Comparison of ENCODE assay signal across 20 cellular contexts in the genomic region with DNA sequence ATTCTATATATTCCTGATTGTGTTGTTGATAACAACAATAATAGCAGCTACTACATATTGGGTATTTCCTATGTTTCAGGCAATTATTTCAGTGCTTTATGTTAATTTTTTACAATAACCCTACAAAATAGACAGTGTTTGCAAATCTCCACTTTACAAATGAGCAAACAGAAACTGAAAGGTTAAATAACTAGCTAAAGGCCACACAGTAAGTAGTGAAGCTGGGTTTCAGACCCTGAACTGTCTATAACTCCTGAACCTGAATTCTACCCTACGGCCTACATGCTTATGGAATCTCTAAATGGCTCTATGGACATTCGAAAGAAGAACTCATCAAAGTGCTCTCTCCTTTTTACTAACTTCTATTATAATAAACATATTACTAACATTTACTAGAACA.
DNase-seq lines count a peak whose midpoint lies in the region; ATAC-seq and TF ChIP-seq lines count a peak whose summit lies in the region.
"Had no signal": no experiment of that assay in that cellular context is flagged by ENCODE, and none has a peak within 500 bp of the region (broad histone marks: within the 10 kb centered on the region; RNA-seq: fewer than 3 reads in every experiment).

No MANE protein-coding gene starts in this region.

- peak; percentile 65 for ATAC-seq in GM18519 (IDR thresholded peaks at IDR 0.05; ENCODE audit: low FRiP score, unreplicated experiment)
- peak; percentile 61 for ATAC-seq in GM21367 (IDR thresholded peaks at IDR 0.05; ENCODE audit: unreplicated experiment)
- ATAC-seq in HG02870 (IDR thresholded peaks at IDR 0.05; ENCODE audit: unreplicated experiment), result peak; percentile 88
- ATAC-seq in HG03520 (IDR thresholded peaks at IDR 0.05; ENCODE audit: unreplicated experiment), result peak; percentile 84
- no peak for ATAC-seq in GM18868 (IDR thresholded peaks at IDR 0.05; ENCODE audit: unreplicated experiment)
- ATAC-seq: activated CD4-positive, CD25-positive, alpha-beta regulatory T cell treated with anti-CD3 and anti-CD28 coated beads, Interleukin-2, amount 50 U/mL, for 24 hours; K562; lower lobe of right lung; natural killer cell had no signal

- no peak for TF ChIP-seq CTCF in GM10266 (IDR thresholded peaks at IDR 0.05; ENCODE audit: control insufficient read depth, insufficient read depth, low read depth, missing control alignments)

- DNase-seq in GM10266 (ENCODE audit: extremely low spot score) (no peak), NCI-H69 (lab: John Stamatoyannopoulos, UW) (no peak), middle frontal gyrus (ENCODE audit: extremely low spot score, low spot score) (no peak)
- DNase-seq: activated naive CD4-positive, alpha-beta T cell treated with anti-CD3 and anti-CD28 coated beads, Interleukin-2, amount 50 U/mL, for 16 hours; brain microvascular endothelial cell; Caco-2; effector CD8-positive, alpha-beta T cell; GF-D8; lower lobe of right lung; natural killer cell; NCI-H1436 treated with DMSO at 0.1 percent for 48 hours; NCI-H524; thyroid gland had no signal
